1 cellular context compared by ENCODE assay signal in genomic region chr16:84648595-84649510, GRCh38.
TF ChIP-seq lines count a peak whose summit lies in the region.

No MANE protein-coding gene starts in this region.

TF ChIP-seq in K562, 482 proteins besides CTCF, POLR2A, EP300 and RAD21 (continued from another document and continues in another):
- TF ChIP-seq SIN3B (IDR thresholded peaks at IDR 0.05; ENCODE audit: low read depth) (0 out of 2 replicates have a peak, but pooled peaks have one; percentile 29), SAP30 (IDR thresholded peaks at IDR 0.05; ENCODE audit: borderline replicate concordance, insufficient read depth, low read depth, low read length, poor library complexity, severe bottlenecking) (peak; percentile 64), RCOR1 (IDR thresholded peaks at IDR 0.05; ENCODE audit: borderline replicate concordance in 1 of 2, low read depth in 2 of 2, low read length in 2 of 2) (no peak), MTA3 (IDR thresholded peaks at IDR 0.05; ENCODE audit: borderline replicate concordance) (0 out of 2 replicates have a peak, but pooled peaks have one; percentile 30), NR1H2 (CRISPR knock-in tag; IDR thresholded peaks at IDR 0.05) (0 out of 2 replicates have a peak, but pooled peaks have one; percentile 1), ZNF436 (CRISPR knock-in tag; IDR thresholded peaks at IDR 0.05) (no peak), LCOR (CRISPR knock-in tag; IDR thresholded peaks at IDR 0.05) (no peak), GABPA (tag; conservative IDR thresholded peaks at IDR 0.05; ENCODE audit: low read depth) (peak; percentile 68), ZNF589 (CRISPR knock-in tag; IDR thresholded peaks at IDR 0.05; ENCODE audit: low read depth) (no peak), SIX5 (IDR thresholded peaks at IDR 0.05; ENCODE audit: borderline replicate concordance in 1 of 2, insufficient read depth in 1 of 2, low read depth in 1 of 2, low read length in 2 of 2) (no peak), ESRRA (IDR thresholded peaks at IDR 0.05; ENCODE audit: borderline replicate concordance, low read depth) (peak; percentile 64; the same call in 1 of the 2 replicates), MED1 (CRISPR knock-in tag; IDR thresholded peaks at IDR 0.05; ENCODE audit: borderline replicate concordance) (0 out of 2 replicates have a peak, but pooled peaks have one; percentile 52), TOE1 (IDR thresholded peaks at IDR 0.05; ENCODE audit: borderline replicate concordance) (no peak), TOE1 (CRISPR knock-in tag; IDR thresholded peaks at IDR 0.05; ENCODE audit: borderline replicate concordance, low read depth) (peak; percentile 44; the same call in 1 of the 2 replicates), GTF2E2 (tag; IDR thresholded peaks at IDR 0.05) (no peak), ZNF740 (CRISPR knock-in tag; IDR thresholded peaks at IDR 0.05) (peak; percentile 44; the same call in 1 of the 2 replicates), ZNF740 (tag; IDR thresholded peaks at IDR 0.05) (no peak), CTBP1 (IDR thresholded peaks at IDR 0.05; ENCODE audit: borderline replicate concordance) (0 out of 2 replicates have a peak, but pooled peaks have one; percentile 34), ZBTB2 (IDR thresholded peaks at IDR 0.05) (no peak), NFATC3 (IDR thresholded peaks at IDR 0.05) (no peak), HMGN3 (IDR thresholded peaks at IDR 0.05; ENCODE audit: borderline replicate concordance, extremely low read depth, insufficient read length, low read depth, low read length) (peak; percentile 33), MAX (CRISPR knock-in tag; IDR thresholded peaks at IDR 0.05) (no peak; the same call in 1 of the 2 replicates), SIN3A (IDR thresholded peaks at IDR 0.05; ENCODE audit: borderline replicate concordance in 2 of 2, control insufficient read depth in 1 of 2, low read depth in 2 of 2, low read length in 2 of 2) (peak; percentile 12 to 63; a peak in 1 of 4 replicates), ZNF12 (CRISPR knock-in tag; IDR thresholded peaks at IDR 0.05) (0 out of 2 replicates have a peak, but pooled peaks have one; percentile 45), ELF2 (CRISPR knock-in tag; IDR thresholded peaks at IDR 0.05) (no peak), FOXK2 (conservative IDR thresholded peaks at IDR 0.05 in 1 of 2, IDR thresholded peaks at IDR 0.05 in 1 of 2; ENCODE audit: low read depth in 2 of 2) (peak in 1 of 2 experiments; percentile 49; a peak in 1 of 4 replicates), NRF1 (conservative IDR thresholded peaks at IDR 0.05 in 1 of 2, IDR thresholded peaks at IDR 0.05 in 1 of 2) (peak; percentile 38 to 44; a peak in 3 of 4 replicates), MYC (IDR thresholded peaks at IDR 0.05; ENCODE audit: low read depth, low read length) (peak; percentile 25), MYC (CRISPR knock-in tag; IDR thresholded peaks at IDR 0.05; ENCODE audit: borderline replicate concordance, low read depth) (peak; percentile 46; the same call in 1 of the 2 replicates), HMGXB4 (CRISPR knock-in tag; IDR thresholded peaks at IDR 0.05) (no peak), PCBP1 (IDR thresholded peaks at IDR 0.05; ENCODE audit: low read depth, low read length, poor library complexity, severe bottlenecking) (peak; percentile 38)
- TF ChIP-seq, protein P1, sequence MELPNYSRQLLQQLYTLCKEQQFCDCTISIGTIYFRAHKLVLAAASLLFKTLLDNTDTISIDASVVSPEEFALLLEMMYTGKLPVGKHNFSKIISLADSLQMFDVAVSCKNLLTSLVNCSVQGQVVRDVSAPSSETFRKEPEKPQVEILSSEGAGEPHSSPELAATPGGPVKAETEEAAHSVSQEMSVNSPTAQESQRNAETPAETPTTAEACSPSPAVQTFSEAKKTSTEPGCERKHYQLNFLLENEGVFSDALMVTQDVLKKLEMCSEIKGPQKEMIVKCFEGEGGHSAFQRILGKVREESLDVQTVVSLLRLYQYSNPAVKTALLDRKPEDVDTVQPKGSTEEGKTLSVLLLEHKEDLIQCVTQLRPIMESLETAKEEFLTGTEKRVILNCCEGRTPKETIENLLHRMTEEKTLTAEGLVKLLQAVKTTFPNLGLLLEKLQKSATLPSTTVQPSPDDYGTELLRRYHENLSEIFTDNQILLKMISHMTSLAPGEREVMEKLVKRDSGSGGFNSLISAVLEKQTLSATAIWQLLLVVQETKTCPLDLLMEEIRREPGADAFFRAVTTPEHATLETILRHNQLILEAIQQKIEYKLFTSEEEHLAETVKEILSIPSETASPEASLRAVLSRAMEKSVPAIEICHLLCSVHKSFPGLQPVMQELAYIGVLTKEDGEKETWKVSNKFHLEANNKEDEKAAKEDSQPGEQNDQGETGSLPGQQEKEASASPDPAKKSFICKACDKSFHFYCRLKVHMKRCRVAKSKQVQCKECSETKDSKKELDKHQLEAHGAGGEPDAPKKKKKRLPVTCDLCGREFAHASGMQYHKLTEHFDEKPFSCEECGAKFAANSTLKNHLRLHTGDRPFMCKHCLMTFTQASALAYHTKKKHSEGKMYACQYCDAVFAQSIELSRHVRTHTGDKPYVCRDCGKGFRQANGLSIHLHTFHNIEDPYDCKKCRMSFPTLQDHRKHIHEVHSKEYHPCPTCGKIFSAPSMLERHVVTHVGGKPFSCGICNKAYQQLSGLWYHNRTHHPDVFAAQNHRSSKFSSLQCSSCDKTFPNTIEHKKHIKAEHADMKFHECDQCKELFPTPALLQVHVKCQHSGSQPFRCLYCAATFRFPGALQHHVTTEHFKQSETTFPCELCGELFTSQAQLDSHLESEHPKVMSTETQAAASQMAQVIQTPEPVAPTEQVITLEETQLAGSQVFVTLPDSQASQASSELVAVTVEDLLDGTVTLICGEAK (IDR thresholded peaks at IDR 0.05), result peak; percentile 59
- TF ChIP-seq, protein P1 (CRISPR knock-in tag; IDR thresholded peaks at IDR 0.05), result no peak
- TF ChIP-seq, protein P2, sequence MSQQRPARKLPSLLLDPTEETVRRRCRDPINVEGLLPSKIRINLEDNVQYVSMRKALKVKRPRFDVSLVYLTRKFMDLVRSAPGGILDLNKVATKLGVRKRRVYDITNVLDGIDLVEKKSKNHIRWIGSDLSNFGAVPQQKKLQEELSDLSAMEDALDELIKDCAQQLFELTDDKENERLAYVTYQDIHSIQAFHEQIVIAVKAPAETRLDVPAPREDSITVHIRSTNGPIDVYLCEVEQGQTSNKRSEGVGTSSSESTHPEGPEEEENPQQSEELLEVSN (IDR thresholded peaks at IDR 0.05; ENCODE audit: borderline replicate concordance in 1 of 2, extremely low read depth in 1 of 2, insufficient read depth in 1 of 2, insufficient read length in 1 of 2, low read depth in 1 of 2, low read length in 1 of 2, poor library complexity in 1 of 2, severe bottlenecking in 1 of 2), result peak in 1 of 2 experiments; percentile 57
- TF ChIP-seq, protein P3, sequence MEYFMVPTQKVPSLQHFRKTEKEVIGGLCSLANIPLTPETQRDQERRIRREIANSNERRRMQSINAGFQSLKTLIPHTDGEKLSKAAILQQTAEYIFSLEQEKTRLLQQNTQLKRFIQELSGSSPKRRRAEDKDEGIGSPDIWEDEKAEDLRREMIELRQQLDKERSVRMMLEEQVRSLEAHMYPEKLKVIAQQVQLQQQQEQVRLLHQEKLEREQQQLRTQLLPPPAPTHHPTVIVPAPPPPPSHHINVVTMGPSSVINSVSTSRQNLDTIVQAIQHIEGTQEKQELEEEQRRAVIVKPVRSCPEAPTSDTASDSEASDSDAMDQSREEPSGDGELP (CRISPR knock-in tag; IDR thresholded peaks at IDR 0.05; ENCODE audit: borderline replicate concordance), result peak; percentile 52; the same call in 1 of the 2 replicates
- TF ChIP-seq, protein P4, sequence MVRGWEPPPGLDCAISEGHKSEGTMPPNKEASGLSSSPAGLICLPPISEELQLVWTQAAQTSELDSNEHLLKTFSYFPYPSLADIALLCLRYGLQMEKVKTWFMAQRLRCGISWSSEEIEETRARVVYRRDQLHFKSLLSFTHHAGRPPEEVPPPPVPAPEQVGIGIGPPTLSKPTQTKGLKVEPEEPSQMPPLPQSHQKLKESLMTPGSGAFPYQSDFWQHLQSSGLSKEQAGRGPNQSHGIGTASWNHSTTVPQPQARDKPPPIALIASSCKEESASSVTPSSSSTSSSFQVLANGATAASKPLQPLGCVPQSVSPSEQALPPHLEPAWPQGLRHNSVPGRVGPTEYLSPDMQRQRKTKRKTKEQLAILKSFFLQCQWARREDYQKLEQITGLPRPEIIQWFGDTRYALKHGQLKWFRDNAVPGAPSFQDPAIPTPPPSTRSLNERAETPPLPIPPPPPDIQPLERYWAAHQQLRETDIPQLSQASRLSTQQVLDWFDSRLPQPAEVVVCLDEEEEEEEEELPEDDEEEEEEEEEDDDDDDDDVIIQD (CRISPR knock-in tag; IDR thresholded peaks at IDR 0.05), result no peak
- TF ChIP-seq, protein P5, sequence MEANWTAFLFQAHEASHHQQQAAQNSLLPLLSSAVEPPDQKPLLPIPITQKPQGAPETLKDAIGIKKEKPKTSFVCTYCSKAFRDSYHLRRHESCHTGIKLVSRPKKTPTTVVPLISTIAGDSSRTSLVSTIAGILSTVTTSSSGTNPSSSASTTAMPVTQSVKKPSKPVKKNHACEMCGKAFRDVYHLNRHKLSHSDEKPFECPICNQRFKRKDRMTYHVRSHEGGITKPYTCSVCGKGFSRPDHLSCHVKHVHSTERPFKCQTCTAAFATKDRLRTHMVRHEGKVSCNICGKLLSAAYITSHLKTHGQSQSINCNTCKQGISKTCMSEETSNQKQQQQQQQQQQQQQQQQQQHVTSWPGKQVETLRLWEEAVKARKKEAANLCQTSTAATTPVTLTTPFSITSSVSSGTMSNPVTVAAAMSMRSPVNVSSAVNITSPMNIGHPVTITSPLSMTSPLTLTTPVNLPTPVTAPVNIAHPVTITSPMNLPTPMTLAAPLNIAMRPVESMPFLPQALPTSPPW (CRISPR knock-in tag; IDR thresholded peaks at IDR 0.05), result peak; percentile 68
- TF ChIP-seq, protein P6, sequence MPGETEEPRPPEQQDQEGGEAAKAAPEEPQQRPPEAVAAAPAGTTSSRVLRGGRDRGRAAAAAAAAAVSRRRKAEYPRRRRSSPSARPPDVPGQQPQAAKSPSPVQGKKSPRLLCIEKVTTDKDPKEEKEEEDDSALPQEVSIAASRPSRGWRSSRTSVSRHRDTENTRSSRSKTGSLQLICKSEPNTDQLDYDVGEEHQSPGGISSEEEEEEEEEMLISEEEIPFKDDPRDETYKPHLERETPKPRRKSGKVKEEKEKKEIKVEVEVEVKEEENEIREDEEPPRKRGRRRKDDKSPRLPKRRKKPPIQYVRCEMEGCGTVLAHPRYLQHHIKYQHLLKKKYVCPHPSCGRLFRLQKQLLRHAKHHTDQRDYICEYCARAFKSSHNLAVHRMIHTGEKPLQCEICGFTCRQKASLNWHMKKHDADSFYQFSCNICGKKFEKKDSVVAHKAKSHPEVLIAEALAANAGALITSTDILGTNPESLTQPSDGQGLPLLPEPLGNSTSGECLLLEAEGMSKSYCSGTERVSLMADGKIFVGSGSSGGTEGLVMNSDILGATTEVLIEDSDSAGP (CRISPR knock-in tag; IDR thresholded peaks at IDR 0.05), result 0 out of 2 replicates have a peak, but pooled peaks have one; percentile 31
